Comparison of ENCODE assay signal across 12 cellular contexts in the genomic region with DNA sequence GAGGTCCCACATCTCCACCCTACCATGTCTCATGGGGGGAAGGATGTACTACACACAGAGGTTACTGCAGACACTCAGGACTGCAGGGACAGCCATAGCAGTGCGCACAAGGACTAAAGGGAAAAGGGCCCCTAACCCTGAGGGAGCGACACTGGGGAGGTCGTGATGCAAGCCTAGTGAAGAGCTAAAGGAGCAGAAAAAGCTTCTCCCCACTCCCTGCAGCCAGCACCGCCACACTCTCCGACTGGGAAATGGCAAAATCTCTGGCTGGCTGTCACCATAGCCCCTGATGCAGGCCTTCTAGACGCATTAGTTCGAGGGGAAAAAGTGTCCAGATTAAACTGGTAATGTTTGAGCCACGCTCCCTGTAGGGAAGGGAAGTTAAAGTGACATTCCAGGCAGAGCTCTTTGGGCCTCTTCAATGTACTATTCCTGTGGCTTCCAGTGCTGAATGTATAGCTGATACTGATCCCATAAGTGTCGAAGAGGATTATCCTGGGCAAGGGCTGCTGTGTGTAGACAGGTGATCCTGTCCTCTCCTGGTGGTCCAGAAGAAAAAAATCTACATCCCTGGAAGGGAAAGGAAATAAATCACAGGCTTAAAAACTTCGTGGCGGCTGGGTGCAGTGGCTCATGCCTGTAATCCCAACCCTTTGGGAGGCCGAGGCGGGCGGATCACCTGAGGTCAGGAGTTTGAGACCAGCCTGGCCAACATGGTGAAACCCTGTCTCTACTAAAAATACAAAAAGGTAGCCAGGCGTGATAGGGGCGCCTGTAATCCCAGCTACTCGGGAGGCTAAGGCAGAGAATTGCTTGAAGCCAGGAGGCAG. TPM values are rescaled to one million over a fixed set of nuclear protein-coding genes. Genes with fewer than 3 reads are reported as not detected.
DNase-seq lines count a peak whose midpoint lies in the region; ATAC-seq, FAIRE-seq and TF ChIP-seq lines count a peak whose summit lies in the region.
"Had no signal": no experiment of that assay in that cellular context is flagged by ENCODE, and none has a peak within 500 bp of the region (broad histone marks: within the 10 kb centered on the region; RNA-seq: fewer than 3 reads in every experiment).

No MANE protein-coding gene starts in this region.

- H3K23me2 ChIP-seq in H1 (ENCODE audit: low read depth, low read length) = peaks cover 3% of the 10 kb centered on the region; the same call in 1 of the 2 replicates

- H2BK12ac ChIP-seq in H1 (ENCODE audit: low read depth, low read length) (peak overlapping the region; percentile 63), neuronal stem cell (ENCODE audit: low read length) (no peak overlapping the region)

- H2BK120ac ChIP-seq in H1 (replicated peaks; ENCODE audit: low read depth, low read length) (no peak overlapping the region), neuronal stem cell (ENCODE audit: low read depth, low read length) (no peak overlapping the region)

- intact Hi-C loops in MCF 10A (cut with micrococcal nuclease) = loop anchor here (5.0 kb wide), 1 partner anchor 237 kb away; no protein-coding TSS in a partner anchor
- intact Hi-C loops in mammary epithelial cell (cut with micrococcal nuclease) = loop anchor here (5.0 kb wide), 3 partner anchors 103 to 438 kb away; no protein-coding TSS in a partner anchor
- intact Hi-C loops in vagina (cut with DNase I) = loop anchor here (10.0 kb wide), 1 partner anchor 441 kb away; no protein-coding TSS in a partner anchor

- H2BK15ac ChIP-seq in H1 (ENCODE audit: low read length) (no peak overlapping the region), neuronal stem cell (ENCODE audit: low read length) (no peak overlapping the region)

- WGBS in mammary epithelial cell (ENCODE audit: low coverage, missing lambda C conversion rate) = 62% methylated on average over 11 of the region's 17 CpGs
- WGBS in H1 (ENCODE audit: extremely low coverage in 1 of 2, insufficient coverage in 1 of 2, insufficient read length in 1 of 2, insufficient replicate concordance in 2 of 2, low coverage in 1 of 2, low lambda C conversion rate in 2 of 2, missing lambda C conversion rate in 1 of 2), 2 experiments = 77% methylated on average over 17 of the region's 17 CpGs; no CpG with 5 or more reads in 1 of the 2 experiments
- WGBS in neuronal stem cell (ENCODE audit: extremely low coverage in 2 of 2, insufficient read length in 2 of 2, insufficient replicate concordance in 1 of 2), 2 donors = no CpG with 5 or more reads among the region's 17 CpGs

- H3K4me1 Mint-ChIP-seq in MCF 10A (ENCODE audit: insufficient read depth, unreplicated experiment) = peaks cover 61% of the 10 kb centered on the region

- no peak overlapping the region for H3K4me3 Mint-ChIP-seq in MCF 10A (ENCODE audit: unreplicated experiment)
- H3K4me3 Mint-ChIP-seq: activated naive CD4-positive, alpha-beta T cell treated with anti-CD3 and anti-CD28 coated beads for 36 hours had no signal

- no peaks in the 10 kb centered on the region for H3K27me3 Mint-ChIP-seq in MCF 10A (ENCODE audit: insufficient read depth, unreplicated experiment)

- H3K4me1 ChIP-seq in mammary epithelial cell (ENCODE audit: insufficient read depth, low read length) (peaks cover 54% of the 10 kb centered on the region), H1 (replicated peaks in 1 of 4; ENCODE audit: control insufficient read depth in 3 of 4, insufficient read depth in 4 of 4, low read length in 3 of 4) (peaks cover 11 to 28% (median 17%) of the 10 kb centered on the region in 4 experiments; a peak in 6 of 7 replicates), neuronal stem cell (ENCODE audit: control insufficient read depth in 2 of 2, insufficient read depth in 1 of 2, low read depth in 1 of 2, low read length in 2 of 2) (peaks cover 12 to 20% of the 10 kb centered on the region in 2 donors), vagina (peaks cover 65% of the 10 kb centered on the region)

- no peaks in the 10 kb centered on the region for H3K36me3 Mint-ChIP-seq in MCF 10A (ENCODE audit: insufficient read depth, unreplicated experiment)

- H3K23ac ChIP-seq in H1 (ENCODE audit: insufficient read length) = no peak overlapping the region
- H3K23ac ChIP-seq in neuronal stem cell (ENCODE audit: low read depth, low read length, poor library complexity) = no peak overlapping the region

- H3K79me2 ChIP-seq in mammary epithelial cell (ENCODE audit: insufficient read depth, low read length) (peaks cover 95% of the 10 kb centered on the region), H1 (ENCODE audit: control insufficient read depth in 1 of 2, insufficient read depth in 2 of 2, low read length in 2 of 2) (peaks cover 6 to 56% of the 10 kb centered on the region in 2 experiments)

- H3K4me3 ChIP-seq in mammary epithelial cell (replicated peaks in 1 of 3; ENCODE audit: insufficient read depth in 1 of 3, low read depth in 2 of 3, low read length in 3 of 3) (no peak overlapping the region), H1 (ENCODE audit: extremely low read depth in 1 of 4, insufficient read depth in 2 of 4, low read depth in 3 of 4, low read length in 4 of 4) (no peak overlapping the region), neuronal stem cell (ENCODE audit: low read length in 2 of 2) (peak overlapping the region in 1 of 2 donors; percentile 13), vagina (no peak overlapping the region)
- H3K4me3 ChIP-seq: mucosa of descending colon had no signal

- no peak for FAIRE-seq in H1 (lab: Jason Lieb, UNC)
- FAIRE-seq: A204.1, RCC 7860 had no signal

- no peak overlapping the region for H3K4ac ChIP-seq in H1 (replicated peaks; ENCODE audit: insufficient read length, low read depth, low read length)
- H3K4ac ChIP-seq in neuronal stem cell (ENCODE audit: low read length) = no peak overlapping the region

- H3K27ac Mint-ChIP-seq in MCF 10A (ENCODE audit: low read depth, unreplicated experiment) = peak overlapping the region; percentile 96
- H3K27ac Mint-ChIP-seq: activated naive CD4-positive, alpha-beta T cell treated with anti-CD3 and anti-CD28 coated beads for 36 hours had no signal

- H3K9me3 Mint-ChIP-seq in MCF 10A (ENCODE audit: unreplicated experiment) = no peaks in the 10 kb centered on the region
- H3K9me3 Mint-ChIP-seq: activated naive CD4-positive, alpha-beta T cell treated with anti-CD3 and anti-CD28 coated beads for 36 hours had no signal

- no peak overlapping the region for H3K4me2 ChIP-seq in mammary epithelial cell (ENCODE audit: insufficient read depth, low read depth, low read length)
- no peak overlapping the region; a peak in 1 of 4 replicates for H3K4me2 ChIP-seq in H1 (ENCODE audit: insufficient read depth in 1 of 2, low read depth in 2 of 2, low read length in 2 of 2)
- H3K4me2 ChIP-seq in neuronal stem cell (ENCODE audit: insufficient read depth, low read length, poor library complexity, severe bottlenecking) = peak overlapping the region; percentile 18

- peak overlapping the region; percentile 0 for H4K5ac ChIP-seq in H1 (ENCODE audit: insufficient read length, low read depth, low read length)

- H3K9me3 ChIP-seq in mammary epithelial cell (replicated peaks; ENCODE audit: insufficient read depth, low read length) (no peaks in the 10 kb centered on the region), H1 (ENCODE audit: insufficient read depth in 2 of 2, low read depth in 1 of 2, low read length in 1 of 2) (no peaks in the 10 kb centered on the region), neuronal stem cell (replicated peaks in 1 of 2; ENCODE audit: control insufficient read depth in 2 of 2, insufficient read depth in 1 of 2, low read depth in 1 of 2, low read length in 2 of 2) (peaks cover 0 to 2% of the 10 kb centered on the region in 2 donors), vagina (no peaks in the 10 kb centered on the region)
- H3K9me3 ChIP-seq: mucosa of descending colon had no signal

- dilution Hi-C loops in mammary epithelial cell (cut with HindIII; ENCODE audit: low sequenced_read_pairs) = no loop called here

- no peak overlapping the region for H3K56ac ChIP-seq in H1 (replicated peaks; ENCODE audit: insufficient read length, low read depth, low read length)

- H4K20me1 ChIP-seq in mammary epithelial cell (ENCODE audit: insufficient read depth, low read length) = no peaks in the 10 kb centered on the region
- peaks cover 0 to 2% of the 10 kb centered on the region in 2 experiments for H4K20me1 ChIP-seq in H1 (replicated peaks in 1 of 2; ENCODE audit: control insufficient read depth in 1 of 2, insufficient read depth in 2 of 2, low read length in 2 of 2)

- H2AK5ac ChIP-seq in H1 (ENCODE audit: low read depth, low read length) (peak overlapping the region; percentile 89), neuronal stem cell (ENCODE audit: low read depth, low read length) (peak overlapping the region; percentile 24)

- TF ChIP-seq CTCF in MCF 10A (IDR thresholded peaks at IDR 0.05; ENCODE audit: unreplicated experiment) (no peak), mammary epithelial cell (conservative IDR thresholded peaks at IDR 0.05 in 1 of 2, IDR thresholded peaks at IDR 0.05 in 1 of 2; ENCODE audit: extremely low read depth in 1 of 2, insufficient read depth in 1 of 2, low read depth in 1 of 2, low read length in 2 of 2) (no peak), H1 (IDR thresholded peaks at IDR 0.05; ENCODE audit: control extremely low read depth in 1 of 3, insufficient read depth in 1 of 3, low read depth in 1 of 3, low read length in 3 of 3) (no peak), vagina (IDR thresholded peaks at IDR 0.05) (no peak)

- in situ Hi-C loops in mammary epithelial cell (cut with MboI; ENCODE audit: low sequenced_read_pairs in 2 of 2) = loop anchor here in 1 of 2 donors (10.0 kb wide), 1 partner anchor 161 kb away; no protein-coding TSS in a partner anchor

- H4K8ac ChIP-seq in H1 (ENCODE audit: extremely low read depth, insufficient read depth, low read length) (peak overlapping the region; percentile 64; the same call in 1 of the 2 replicates), neuronal stem cell (ENCODE audit: low read depth, low read length) (no peak overlapping the region)

- CTCF ChIA-PET in MCF 10A (lab: Yijun Ruan, JAX) = interaction anchor here (0.5 to 6.9 kb wide), 45 partner anchors 8 to 1655 kb away, joined by 3 to 264 read pairs (median 5); a partner anchor contains a TSS
- CTCF ChIA-PET in mammary epithelial cell (lab: Charles Lee; ENCODE audit: low non-redundant PET) = interaction anchor here (0.7 to 1.7 kb wide), 5 partner anchors 11 to 157 kb away, joined by 3 to 14 read pairs (median 7); no protein-coding TSS in a partner anchor
- CTCF ChIA-PET in H1 (lab: Charles Lee; ENCODE audit: partially characterized antibody) = interaction anchor here (0.6 to 8.6 kb wide), 55 partner anchors 10 to 442 kb away, joined by 3 to 353 read pairs (median 4); a partner anchor contains a TSS

- H2AFZ ChIP-seq in mammary epithelial cell (ENCODE audit: low read depth, low read length) (no peak overlapping the region), H1 (ENCODE audit: low read length) (no peak overlapping the region), neuronal stem cell (ENCODE audit: low read length) (peak overlapping the region; percentile 63)

- no peak overlapping the region for H3K9ac ChIP-seq in mammary epithelial cell (ENCODE audit: insufficient read depth, low read length)
- H3K9ac ChIP-seq in H1 (replicated peaks in 1 of 4; ENCODE audit: extremely low read depth in 1 of 4, low read depth in 3 of 4, low read length in 3 of 4) = no peak overlapping the region
- no peak overlapping the region for H3K9ac ChIP-seq in neuronal stem cell (ENCODE audit: low read depth, low read length, poor library complexity)

- H3K14ac ChIP-seq in H1 (ENCODE audit: insufficient read length) (no peak overlapping the region), neuronal stem cell (ENCODE audit: low read length) (no peak overlapping the region)

- POLR2A ChIA-PET in MCF 10A (lab: Yijun Ruan, JAX) (interaction anchor here (0.7 to 6.6 kb wide), 10 partner anchors 13 to 216 kb away, joined by 3 to 108 read pairs (median 5); a partner anchor contains a TSS), H1 (lab: Charles Lee; ENCODE audit: partially characterized antibody) (interaction anchor here (0.6 to 1.6 kb wide), 6 partner anchors 8 to 142 kb away, joined by 3 to 6 read pairs (median 3); a partner anchor contains a TSS)

- no peak for DNase-seq in MCF 10A (ENCODE audit: unreplicated experiment)
- DNase-seq in mammary epithelial cell = no peak
- no peak for DNase-seq in H1 (ENCODE audit: low read depth in 1 of 2, low spot score in 2 of 2)
- no peak for DNase-seq in neuronal stem cell (ENCODE audit: low spot score)
- DNase-seq in vagina (ENCODE audit: extremely low spot score in 2 of 2) = no peak

- BruUV-seq in MCF 10A (replicated peaks; lab: Mats Ljungman, UMichigan) (no TSS peak), mammary epithelial cell (replicated peaks; lab: Mats Ljungman, UMichigan) (no TSS peak)

- TF ChIP-seq RAD21 in H1 (IDR thresholded peaks at IDR 0.05 in 1 of 2, conservative IDR thresholded peaks at IDR 0.05 in 1 of 2; ENCODE audit: low read depth in 2 of 2, low read length in 2 of 2) = no peak

- H2BK20ac ChIP-seq in H1 (ENCODE audit: low read length) = no peak overlapping the region

- H3K27ac ChIP-seq in mammary epithelial cell (ENCODE audit: insufficient read depth, low read depth, low read length) = no peak overlapping the region
- H3K27ac ChIP-seq in H1 (ENCODE audit: low read depth, low read length) = peak overlapping the region; percentile 73
- H3K27ac ChIP-seq in neuronal stem cell (replicated peaks; ENCODE audit: low read length) = peak overlapping the region; percentile 23
- H3K27ac ChIP-seq in vagina = peak overlapping the region; percentile 85

- ATAC-seq in GM18909 (IDR thresholded peaks at IDR 0.05; ENCODE audit: poor library complexity, unreplicated experiment) = no peak
- no peak for ATAC-seq in GM21367 (IDR thresholded peaks at IDR 0.05; ENCODE audit: unreplicated experiment)
- no peak for ATAC-seq in HG02759 (IDR thresholded peaks at IDR 0.05; ENCODE audit: unreplicated experiment)

- no peak for TF ChIP-seq POLR2A in H1 (IDR thresholded peaks at IDR 0.05; ENCODE audit: control extremely low read depth in 1 of 2, low read depth in 2 of 2, low read length in 2 of 2)
- no peak for TF ChIP-seq POLR2A in vagina (IDR thresholded peaks at IDR 0.05)

- H4K91ac ChIP-seq in H1 (replicated peaks; ENCODE audit: insufficient read length, low read length) (no peak overlapping the region), neuronal stem cell (ENCODE audit: low read depth, low read length, poor library complexity) (no peak overlapping the region)

- peak overlapping the region; percentile 20 for H2BK5ac ChIP-seq in H1 (ENCODE audit: low read depth, low read length)
- no peak overlapping the region for H2BK5ac ChIP-seq in neuronal stem cell (ENCODE audit: low read length)

- H3K79me1 ChIP-seq in H1 (ENCODE audit: low read depth, low read length) (peaks cover 13% of the 10 kb centered on the region), neuronal stem cell (ENCODE audit: low read depth, low read length) (peaks cover 5% of the 10 kb centered on the region)

- TF ChIP-seq EP300 in H1 (IDR thresholded peaks at IDR 0.05; ENCODE audit: borderline replicate concordance in 1 of 2, low read depth in 2 of 2, low read length in 2 of 2) = no peak

- no peaks in the 10 kb centered on the region for H3K27me3 ChIP-seq in mammary epithelial cell (ENCODE audit: insufficient read depth, low read length)
- no peaks in the 10 kb centered on the region for H3K27me3 ChIP-seq in H1 (replicated peaks in 1 of 4; ENCODE audit: control insufficient read depth in 3 of 4, extremely low read depth in 1 of 4, insufficient read depth in 3 of 4, low read length in 3 of 4)
- no peaks in the 10 kb centered on the region for H3K27me3 ChIP-seq in neuronal stem cell (ENCODE audit: control insufficient read depth in 3 of 3, insufficient read depth in 3 of 3, low read depth in 1 of 3, low read length in 3 of 3)
- H3K27me3 ChIP-seq in vagina = no peaks in the 10 kb centered on the region

- H3K36me3 ChIP-seq in mammary epithelial cell (ENCODE audit: insufficient read depth, low read length) (no peaks in the 10 kb centered on the region), H1 (ENCODE audit: control insufficient read depth in 2 of 4, insufficient read depth in 4 of 4, low read length in 3 of 4) (no peaks in the 10 kb centered on the region), neuronal stem cell (replicated peaks in 1 of 2; ENCODE audit: control insufficient read depth in 2 of 2, insufficient read depth in 2 of 2, low read length in 2 of 2) (peaks cover 0 to 8% of the 10 kb centered on the region in 2 donors), vagina (no peaks in the 10 kb centered on the region)

- peak overlapping the region; percentile 80 for H3K18ac ChIP-seq in H1 (ENCODE audit: extremely low read depth, low read length)
- no peak overlapping the region for H3K18ac ChIP-seq in neuronal stem cell (ENCODE audit: low read length)

RNA-seq across cellular contexts. Expression of a gene that starts 5.4 kb away (rescaled TPM):
- total RNA-seq in MCF 10A (2022) (32.1 and 33.0 TPM in 2 replicates), mammary epithelial cell (10 to 100 TPM; 17.0 to 38.4 TPM), vagina (33.1 TPM)
- polyA plus RNA-seq in mammary epithelial cell (16.7 TPM), H1 (2011; rRNA removed) (20.8 and 34.1 TPM in 2 replicates)
- polyA minus RNA-seq in mammary epithelial cell = 37.1 TPM
- 41.2 and 44.9 TPM in 2 replicates for total RNA-seq in H1 (2021; fragmentation: NEBNext Ultra II Directional; extraction: Animal tissue kit (Norgen Biotek cat#: 25700))
- polyA plus RNA-seq in H1 (2011; cell fraction: cytosol; rRNA removed) = 18.8 TPM
- 122 TPM for polyA plus RNA-seq in H1 (2011; cell fraction: nucleus; rRNA removed)
- 22.6 to 28.7 TPM (median 25.8 TPM) in 4 replicates for polyA plus RNA-seq in H1 (2012, experiment 1 of 2)
- polyA plus RNA-seq in H1 (2012, experiment 2 of 2) = 17.5 TPM
- polyA plus RNA-seq in H1 (2013, experiment 1 of 2) = 21.7 TPM
- 22.8 TPM for polyA plus RNA-seq in H1 (2013, experiment 2 of 2)
- polyA minus RNA-seq in H1 (2011; rRNA and poly(A)+ RNA removed) = 51.5 and 59.7 TPM in 2 replicates
- polyA minus RNA-seq in H1 (2011; cell fraction: cytosol; rRNA and poly(A)+ RNA removed) = 17.5 TPM
- 54.3 TPM for polyA minus RNA-seq in H1 (2011; cell fraction: nucleus; rRNA and poly(A)+ RNA removed)
- 13.9 TPM for polyA plus RNA-seq in neuronal stem cell (2013, experiment 1 of 2)
- 13.4 TPM for polyA plus RNA-seq in neuronal stem cell (2013, experiment 2 of 2)

RNA-seq across cellular contexts. Expression of a gene that starts 5.5 kb away (rescaled TPM):
- total RNA-seq in MCF 10A (2022) (36.8 and 40.1 TPM in 2 replicates), mammary epithelial cell (10 to 100 TPM; 28.1 to 33.0 TPM), vagina (26.3 TPM)
- polyA plus RNA-seq in mammary epithelial cell (27.9 TPM), H1 (2011; rRNA removed) (33.6 and 40.3 TPM in 2 replicates)
- polyA minus RNA-seq in mammary epithelial cell = 14.1 TPM
- 26.6 and 29.1 TPM in 2 replicates for total RNA-seq in H1 (2021; fragmentation: NEBNext Ultra II Directional; extraction: Animal tissue kit (Norgen Biotek cat#: 25700))
- polyA plus RNA-seq in H1 (2011; cell fraction: cytosol; rRNA removed) = 40.3 TPM
- 56.3 TPM for polyA plus RNA-seq in H1 (2011; cell fraction: nucleus; rRNA removed)
- polyA plus RNA-seq in H1 (2012, experiment 1 of 2) = 36.0 to 56.0 TPM (median 46.3 TPM) in 4 replicates
- polyA plus RNA-seq in H1 (2012, experiment 2 of 2) = 46.3 TPM
- 17.1 TPM for polyA plus RNA-seq in H1 (2013, experiment 1 of 2)
- polyA plus RNA-seq in H1 (2013, experiment 2 of 2) = 15.3 TPM
- polyA minus RNA-seq in H1 (2011; rRNA and poly(A)+ RNA removed) = 17.6 and 27.0 TPM in 2 replicates
- 17.5 TPM for polyA minus RNA-seq in H1 (2011; cell fraction: cytosol; rRNA and poly(A)+ RNA removed)
- 41.8 TPM for polyA minus RNA-seq in H1 (2011; cell fraction: nucleus; rRNA and poly(A)+ RNA removed)
- polyA plus RNA-seq in neuronal stem cell (2013, experiment 1 of 2) = 26.8 TPM
- 25.2 TPM for polyA plus RNA-seq in neuronal stem cell (2013, experiment 2 of 2)

RNA-seq across cellular contexts. Expression of a gene that starts 44.3 kb away (rescaled TPM):
- total RNA-seq in MCF 10A (2022) (not detected in 2 replicates), mammary epithelial cell (under 1 TPM in 1 of 2 donors, not detected in 1; 0.33 TPM), vagina (1.7 TPM)
- polyA plus RNA-seq in mammary epithelial cell (0.16 TPM), H1 (2011; rRNA removed) (0.60 and 0.78 TPM in 2 replicates)
- not detected for polyA minus RNA-seq in mammary epithelial cell
- 0.30 and 0.55 TPM in 2 replicates for total RNA-seq in H1 (2021; fragmentation: NEBNext Ultra II Directional; extraction: Animal tissue kit (Norgen Biotek cat#: 25700))
- 0.41 TPM for polyA plus RNA-seq in H1 (2011; cell fraction: cytosol; rRNA removed)
- 0.78 TPM for polyA plus RNA-seq in H1 (2011; cell fraction: nucleus; rRNA removed)
- polyA plus RNA-seq in H1 (2012, experiment 1 of 2) = 0.30 to 0.57 TPM (median 0.43 TPM) in 4 replicates
- polyA plus RNA-seq in H1 (2012, experiment 2 of 2) = 0.50 TPM
- 0.32 TPM for polyA plus RNA-seq in H1 (2013, experiment 1 of 2)
- polyA plus RNA-seq in H1 (2013, experiment 2 of 2) = 0.26 TPM
- polyA minus RNA-seq in H1 (2011; rRNA and poly(A)+ RNA removed) = 0.07 and 0.32 TPM in 2 replicates
- polyA minus RNA-seq in H1 (2011; cell fraction: cytosol; rRNA and poly(A)+ RNA removed) = not detected
- not detected for polyA minus RNA-seq in H1 (2011; cell fraction: nucleus; rRNA and poly(A)+ RNA removed)
- polyA plus RNA-seq in neuronal stem cell (2013, experiment 1 of 2) = not detected
- not detected for polyA plus RNA-seq in neuronal stem cell (2013, experiment 2 of 2)
- total RNA-seq: activated naive CD4-positive, alpha-beta T cell treated with anti-CD3 and anti-CD28 coated beads for 36 hours had no signal
